In the genomic region with DNA sequence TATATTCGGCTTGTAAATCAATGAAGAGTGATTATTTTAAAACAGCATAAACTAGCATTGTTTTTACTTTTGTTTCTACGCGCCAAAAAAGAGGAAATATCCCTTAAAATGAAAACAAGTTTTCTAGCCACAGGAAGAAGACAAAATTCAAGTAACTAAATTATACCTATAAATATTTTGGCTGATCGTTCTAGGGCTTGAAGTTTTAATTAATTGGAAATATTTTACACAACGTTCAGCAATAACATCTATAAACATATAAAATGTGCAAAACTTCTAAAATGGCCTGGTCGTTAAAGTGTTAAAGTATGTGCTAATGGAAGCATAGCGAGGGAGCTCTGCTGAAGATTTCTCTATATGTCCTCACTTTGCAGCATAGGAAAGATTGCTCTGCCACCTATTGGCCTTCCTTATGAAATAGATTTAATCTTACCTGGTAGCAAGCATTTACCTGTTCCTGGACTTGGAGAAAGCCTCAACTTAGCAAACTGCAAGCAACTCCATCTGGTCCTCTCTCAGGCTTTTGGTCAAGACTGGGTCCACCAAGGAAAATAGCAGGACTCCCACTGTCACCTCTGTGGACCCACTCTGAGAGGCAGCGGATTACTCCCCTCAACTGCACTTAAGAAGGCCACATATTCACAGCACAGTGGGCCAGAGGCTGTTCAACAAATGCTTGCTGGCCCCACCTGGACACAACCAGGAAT, we compare ENCODE assay signal across 1 cellular context.
TF ChIP-seq lines count a peak whose summit lies in the region.

No MANE protein-coding gene starts in this region.

TF ChIP-seq in K562, 482 proteins besides CTCF, POLR2A, EP300 and RAD21 (continued from another document and continues in another):
- TF ChIP-seq, protein P1, sequence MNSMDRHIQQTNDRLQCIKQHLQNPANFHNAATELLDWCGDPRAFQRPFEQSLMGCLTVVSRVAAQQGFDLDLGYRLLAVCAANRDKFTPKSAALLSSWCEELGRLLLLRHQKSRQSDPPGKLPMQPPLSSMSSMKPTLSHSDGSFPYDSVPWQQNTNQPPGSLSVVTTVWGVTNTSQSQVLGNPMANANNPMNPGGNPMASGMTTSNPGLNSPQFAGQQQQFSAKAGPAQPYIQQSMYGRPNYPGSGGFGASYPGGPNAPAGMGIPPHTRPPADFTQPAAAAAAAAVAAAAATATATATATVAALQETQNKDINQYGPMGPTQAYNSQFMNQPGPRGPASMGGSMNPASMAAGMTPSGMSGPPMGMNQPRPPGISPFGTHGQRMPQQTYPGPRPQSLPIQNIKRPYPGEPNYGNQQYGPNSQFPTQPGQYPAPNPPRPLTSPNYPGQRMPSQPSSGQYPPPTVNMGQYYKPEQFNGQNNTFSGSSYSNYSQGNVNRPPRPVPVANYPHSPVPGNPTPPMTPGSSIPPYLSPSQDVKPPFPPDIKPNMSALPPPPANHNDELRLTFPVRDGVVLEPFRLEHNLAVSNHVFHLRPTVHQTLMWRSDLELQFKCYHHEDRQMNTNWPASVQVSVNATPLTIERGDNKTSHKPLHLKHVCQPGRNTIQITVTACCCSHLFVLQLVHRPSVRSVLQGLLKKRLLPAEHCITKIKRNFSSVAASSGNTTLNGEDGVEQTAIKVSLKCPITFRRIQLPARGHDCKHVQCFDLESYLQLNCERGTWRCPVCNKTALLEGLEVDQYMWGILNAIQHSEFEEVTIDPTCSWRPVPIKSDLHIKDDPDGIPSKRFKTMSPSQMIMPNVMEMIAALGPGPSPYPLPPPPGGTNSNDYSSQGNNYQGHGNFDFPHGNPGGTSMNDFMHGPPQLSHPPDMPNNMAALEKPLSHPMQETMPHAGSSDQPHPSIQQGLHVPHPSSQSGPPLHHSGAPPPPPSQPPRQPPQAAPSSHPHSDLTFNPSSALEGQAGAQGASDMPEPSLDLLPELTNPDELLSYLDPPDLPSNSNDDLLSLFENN (IDR thresholded peaks at IDR 0.05; ENCODE audit: low read depth in 2 of 2, low read length in 2 of 2), result peak in 1 of 2 experiments; percentile 28; a peak in 1 of 4 replicates
- TF ChIP-seq ESRRA (IDR thresholded peaks at IDR 0.05; ENCODE audit: borderline replicate concordance, low read depth) (0 out of 2 replicates have a peak, but pooled peaks have one; percentile 20), HDAC1 (IDR thresholded peaks at IDR 0.05) (0 out of 4 replicates have a peak, but pooled peaks of 1 of the 2 experiments have one; percentile 22), TRIM24 (IDR thresholded peaks at IDR 0.05) (peak; percentile 48 to 54; a peak in 2 of 4 replicates), ZNF75A (CRISPR knock-in tag; IDR thresholded peaks at IDR 0.05) (no peak), ZNF778 (CRISPR knock-in tag; IDR thresholded peaks at IDR 0.05) (no peak), MAZ (CRISPR knock-in tag; conservative IDR thresholded peaks at IDR 0.05 in 1 of 2, IDR thresholded peaks at IDR 0.05 in 1 of 2) (peak in 1 of 2 experiments; percentile 58; a peak in 1 of 4 replicates), JUNB (CRISPR knock-in tag; conservative IDR thresholded peaks at IDR 0.05) (0 out of 2 replicates have a peak, but pooled peaks have one; percentile 8), ZNF165 (CRISPR knock-in tag; IDR thresholded peaks at IDR 0.05; ENCODE audit: borderline replicate concordance) (no peak), EP400 (IDR thresholded peaks at IDR 0.05) (peak; percentile 51; the same call in 1 of the 2 replicates), ZNF239 (CRISPR knock-in tag; IDR thresholded peaks at IDR 0.05) (no peak), ARID2 (IDR thresholded peaks at IDR 0.05) (0 out of 2 replicates have a peak, but pooled peaks have one; percentile 51), NFATC3 (IDR thresholded peaks at IDR 0.05) (0 out of 2 replicates have a peak, but pooled peaks have one; percentile 28), L3MBTL2 (IDR thresholded peaks at IDR 0.05) (0 out of 2 replicates have a peak, but pooled peaks have one; percentile 26), PHB (CRISPR knock-in tag; IDR thresholded peaks at IDR 0.05) (no peak), RB1 (IDR thresholded peaks at IDR 0.05; ENCODE audit: low read depth) (no peak), ADNP (tag; IDR thresholded peaks at IDR 0.05) (no peak), FOXM1 (IDR thresholded peaks at IDR 0.05; ENCODE audit: low read depth) (0 out of 2 replicates have a peak, but pooled peaks have one; percentile 41), FOXM1 (CRISPR knock-in tag; IDR thresholded peaks at IDR 0.05; ENCODE audit: low read depth) (no peak), RCOR1 (IDR thresholded peaks at IDR 0.05; ENCODE audit: borderline replicate concordance in 1 of 2, low read depth in 2 of 2, low read length in 2 of 2) (peak in 1 of 2 experiments; percentile 48; a peak in 1 of 4 replicates), NELFE (IDR thresholded peaks at IDR 0.05; ENCODE audit: insufficient read depth, insufficient read length) (no peak)
- TF ChIP-seq, protein P2, sequence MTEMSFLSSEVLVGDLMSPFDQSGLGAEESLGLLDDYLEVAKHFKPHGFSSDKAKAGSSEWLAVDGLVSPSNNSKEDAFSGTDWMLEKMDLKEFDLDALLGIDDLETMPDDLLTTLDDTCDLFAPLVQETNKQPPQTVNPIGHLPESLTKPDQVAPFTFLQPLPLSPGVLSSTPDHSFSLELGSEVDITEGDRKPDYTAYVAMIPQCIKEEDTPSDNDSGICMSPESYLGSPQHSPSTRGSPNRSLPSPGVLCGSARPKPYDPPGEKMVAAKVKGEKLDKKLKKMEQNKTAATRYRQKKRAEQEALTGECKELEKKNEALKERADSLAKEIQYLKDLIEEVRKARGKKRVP (CRISPR knock-in tag; IDR thresholded peaks at IDR 0.05), result peak; percentile 79
- TF ChIP-seq, protein P3, sequence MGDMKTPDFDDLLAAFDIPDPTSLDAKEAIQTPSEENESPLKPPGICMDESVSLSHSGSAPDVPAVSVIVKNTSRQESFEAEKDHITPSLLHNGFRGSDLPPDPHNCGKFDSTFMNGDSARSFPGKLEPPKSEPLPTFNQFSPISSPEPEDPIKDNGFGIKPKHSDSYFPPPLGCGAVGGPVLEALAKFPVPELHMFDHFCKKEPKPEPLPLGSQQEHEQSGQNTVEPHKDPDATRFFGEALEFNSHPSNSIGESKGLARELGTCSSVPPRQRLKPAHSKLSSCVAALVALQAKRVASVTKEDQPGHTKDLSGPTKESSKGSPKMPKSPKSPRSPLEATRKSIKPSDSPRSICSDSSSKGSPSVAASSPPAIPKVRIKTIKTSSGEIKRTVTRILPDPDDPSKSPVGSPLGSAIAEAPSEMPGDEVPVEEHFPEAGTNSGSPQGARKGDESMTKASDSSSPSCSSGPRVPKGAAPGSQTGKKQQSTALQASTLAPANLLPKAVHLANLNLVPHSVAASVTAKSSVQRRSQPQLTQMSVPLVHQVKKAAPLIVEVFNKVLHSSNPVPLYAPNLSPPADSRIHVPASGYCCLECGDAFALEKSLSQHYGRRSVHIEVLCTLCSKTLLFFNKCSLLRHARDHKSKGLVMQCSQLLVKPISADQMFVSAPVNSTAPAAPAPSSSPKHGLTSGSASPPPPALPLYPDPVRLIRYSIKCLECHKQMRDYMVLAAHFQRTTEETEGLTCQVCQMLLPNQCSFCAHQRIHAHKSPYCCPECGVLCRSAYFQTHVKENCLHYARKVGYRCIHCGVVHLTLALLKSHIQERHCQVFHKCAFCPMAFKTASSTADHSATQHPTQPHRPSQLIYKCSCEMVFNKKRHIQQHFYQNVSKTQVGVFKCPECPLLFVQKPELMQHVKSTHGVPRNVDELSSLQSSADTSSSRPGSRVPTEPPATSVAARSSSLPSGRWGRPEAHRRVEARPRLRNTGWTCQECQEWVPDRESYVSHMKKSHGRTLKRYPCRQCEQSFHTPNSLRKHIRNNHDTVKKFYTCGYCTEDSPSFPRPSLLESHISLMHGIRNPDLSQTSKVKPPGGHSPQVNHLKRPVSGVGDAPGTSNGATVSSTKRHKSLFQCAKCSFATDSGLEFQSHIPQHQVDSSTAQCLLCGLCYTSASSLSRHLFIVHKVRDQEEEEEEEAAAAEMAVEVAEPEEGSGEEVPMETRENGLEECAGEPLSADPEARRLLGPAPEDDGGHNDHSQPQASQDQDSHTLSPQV (IDR thresholded peaks at IDR 0.05), result peak; percentile 55
- TF ChIP-seq, protein P4, sequence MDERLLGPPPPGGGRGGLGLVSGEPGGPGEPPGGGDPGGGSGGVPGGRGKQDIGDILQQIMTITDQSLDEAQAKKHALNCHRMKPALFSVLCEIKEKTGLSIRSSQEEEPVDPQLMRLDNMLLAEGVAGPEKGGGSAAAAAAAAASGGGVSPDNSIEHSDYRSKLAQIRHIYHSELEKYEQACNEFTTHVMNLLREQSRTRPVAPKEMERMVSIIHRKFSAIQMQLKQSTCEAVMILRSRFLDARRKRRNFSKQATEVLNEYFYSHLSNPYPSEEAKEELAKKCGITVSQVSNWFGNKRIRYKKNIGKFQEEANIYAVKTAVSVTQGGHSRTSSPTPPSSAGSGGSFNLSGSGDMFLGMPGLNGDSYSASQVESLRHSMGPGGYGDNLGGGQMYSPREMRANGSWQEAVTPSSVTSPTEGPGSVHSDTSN (CRISPR knock-in tag; IDR thresholded peaks at IDR 0.05; ENCODE audit: low read depth), result no peak
- TF ChIP-seq, protein P4 (tag; conservative IDR thresholded peaks at IDR 0.05; ENCODE audit: low read depth), result no peak
- TF ChIP-seq, protein P5, sequence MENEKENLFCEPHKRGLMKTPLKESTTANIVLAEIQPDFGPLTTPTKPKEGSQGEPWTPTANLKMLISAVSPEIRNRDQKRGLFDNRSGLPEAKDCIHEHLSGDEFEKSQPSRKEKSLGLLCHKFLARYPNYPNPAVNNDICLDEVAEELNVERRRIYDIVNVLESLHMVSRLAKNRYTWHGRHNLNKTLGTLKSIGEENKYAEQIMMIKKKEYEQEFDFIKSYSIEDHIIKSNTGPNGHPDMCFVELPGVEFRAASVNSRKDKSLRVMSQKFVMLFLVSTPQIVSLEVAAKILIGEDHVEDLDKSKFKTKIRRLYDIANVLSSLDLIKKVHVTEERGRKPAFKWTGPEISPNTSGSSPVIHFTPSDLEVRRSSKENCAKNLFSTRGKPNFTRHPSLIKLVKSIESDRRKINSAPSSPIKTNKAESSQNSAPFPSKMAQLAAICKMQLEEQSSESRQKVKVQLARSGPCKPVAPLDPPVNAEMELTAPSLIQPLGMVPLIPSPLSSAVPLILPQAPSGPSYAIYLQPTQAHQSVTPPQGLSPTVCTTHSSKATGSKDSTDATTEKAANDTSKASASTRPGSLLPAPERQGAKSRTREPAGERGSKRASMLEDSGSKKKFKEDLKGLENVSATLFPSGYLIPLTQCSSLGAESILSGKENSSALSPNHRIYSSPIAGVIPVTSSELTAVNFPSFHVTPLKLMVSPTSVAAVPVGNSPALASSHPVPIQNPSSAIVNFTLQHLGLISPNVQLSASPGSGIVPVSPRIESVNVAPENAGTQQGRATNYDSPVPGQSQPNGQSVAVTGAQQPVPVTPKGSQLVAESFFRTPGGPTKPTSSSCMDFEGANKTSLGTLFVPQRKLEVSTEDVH (IDR thresholded peaks at IDR 0.05; ENCODE audit: low read depth, partially characterized antibody), result peak; percentile 39
- TF ChIP-seq, protein P6, sequence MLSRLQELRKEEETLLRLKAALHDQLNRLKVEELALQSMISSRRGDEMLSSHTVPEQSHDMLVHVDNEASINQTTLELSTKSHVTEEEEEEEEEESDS (CRISPR knock-in tag; IDR thresholded peaks at IDR 0.05), result no peak
- TF ChIP-seq, protein P7, sequence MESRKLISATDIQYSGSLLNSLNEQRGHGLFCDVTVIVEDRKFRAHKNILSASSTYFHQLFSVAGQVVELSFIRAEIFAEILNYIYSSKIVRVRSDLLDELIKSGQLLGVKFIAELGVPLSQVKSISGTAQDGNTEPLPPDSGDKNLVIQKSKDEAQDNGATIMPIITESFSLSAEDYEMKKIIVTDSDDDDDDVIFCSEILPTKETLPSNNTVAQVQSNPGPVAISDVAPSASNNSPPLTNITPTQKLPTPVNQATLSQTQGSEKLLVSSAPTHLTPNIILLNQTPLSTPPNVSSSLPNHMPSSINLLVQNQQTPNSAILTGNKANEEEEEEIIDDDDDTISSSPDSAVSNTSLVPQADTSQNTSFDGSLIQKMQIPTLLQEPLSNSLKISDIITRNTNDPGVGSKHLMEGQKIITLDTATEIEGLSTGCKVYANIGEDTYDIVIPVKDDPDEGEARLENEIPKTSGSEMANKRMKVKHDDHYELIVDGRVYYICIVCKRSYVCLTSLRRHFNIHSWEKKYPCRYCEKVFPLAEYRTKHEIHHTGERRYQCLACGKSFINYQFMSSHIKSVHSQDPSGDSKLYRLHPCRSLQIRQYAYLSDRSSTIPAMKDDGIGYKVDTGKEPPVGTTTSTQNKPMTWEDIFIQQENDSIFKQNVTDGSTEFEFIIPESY (CRISPR knock-in tag; IDR thresholded peaks at IDR 0.05), result peak; percentile 27; the same call in 1 of the 2 replicates
- TF ChIP-seq, protein P8, sequence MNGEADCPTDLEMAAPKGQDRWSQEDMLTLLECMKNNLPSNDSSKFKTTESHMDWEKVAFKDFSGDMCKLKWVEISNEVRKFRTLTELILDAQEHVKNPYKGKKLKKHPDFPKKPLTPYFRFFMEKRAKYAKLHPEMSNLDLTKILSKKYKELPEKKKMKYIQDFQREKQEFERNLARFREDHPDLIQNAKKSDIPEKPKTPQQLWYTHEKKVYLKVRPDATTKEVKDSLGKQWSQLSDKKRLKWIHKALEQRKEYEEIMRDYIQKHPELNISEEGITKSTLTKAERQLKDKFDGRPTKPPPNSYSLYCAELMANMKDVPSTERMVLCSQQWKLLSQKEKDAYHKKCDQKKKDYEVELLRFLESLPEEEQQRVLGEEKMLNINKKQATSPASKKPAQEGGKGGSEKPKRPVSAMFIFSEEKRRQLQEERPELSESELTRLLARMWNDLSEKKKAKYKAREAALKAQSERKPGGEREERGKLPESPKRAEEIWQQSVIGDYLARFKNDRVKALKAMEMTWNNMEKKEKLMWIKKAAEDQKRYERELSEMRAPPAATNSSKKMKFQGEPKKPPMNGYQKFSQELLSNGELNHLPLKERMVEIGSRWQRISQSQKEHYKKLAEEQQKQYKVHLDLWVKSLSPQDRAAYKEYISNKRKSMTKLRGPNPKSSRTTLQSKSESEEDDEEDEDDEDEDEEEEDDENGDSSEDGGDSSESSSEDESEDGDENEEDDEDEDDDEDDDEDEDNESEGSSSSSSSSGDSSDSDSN (IDR thresholded peaks at IDR 0.05; ENCODE audit: borderline replicate concordance in 1 of 2, low read depth in 2 of 2, low read length in 2 of 2), result no peak
- TF ChIP-seq, protein P9, sequence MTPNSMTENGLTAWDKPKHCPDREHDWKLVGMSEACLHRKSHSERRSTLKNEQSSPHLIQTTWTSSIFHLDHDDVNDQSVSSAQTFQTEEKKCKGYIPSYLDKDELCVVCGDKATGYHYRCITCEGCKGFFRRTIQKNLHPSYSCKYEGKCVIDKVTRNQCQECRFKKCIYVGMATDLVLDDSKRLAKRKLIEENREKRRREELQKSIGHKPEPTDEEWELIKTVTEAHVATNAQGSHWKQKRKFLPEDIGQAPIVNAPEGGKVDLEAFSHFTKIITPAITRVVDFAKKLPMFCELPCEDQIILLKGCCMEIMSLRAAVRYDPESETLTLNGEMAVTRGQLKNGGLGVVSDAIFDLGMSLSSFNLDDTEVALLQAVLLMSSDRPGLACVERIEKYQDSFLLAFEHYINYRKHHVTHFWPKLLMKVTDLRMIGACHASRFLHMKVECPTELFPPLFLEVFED (CRISPR knock-in tag; conservative IDR thresholded peaks at IDR 0.05), result no peak
